Comparison of ENCODE assay signal across 28 cellular contexts in the genomic region with DNA sequence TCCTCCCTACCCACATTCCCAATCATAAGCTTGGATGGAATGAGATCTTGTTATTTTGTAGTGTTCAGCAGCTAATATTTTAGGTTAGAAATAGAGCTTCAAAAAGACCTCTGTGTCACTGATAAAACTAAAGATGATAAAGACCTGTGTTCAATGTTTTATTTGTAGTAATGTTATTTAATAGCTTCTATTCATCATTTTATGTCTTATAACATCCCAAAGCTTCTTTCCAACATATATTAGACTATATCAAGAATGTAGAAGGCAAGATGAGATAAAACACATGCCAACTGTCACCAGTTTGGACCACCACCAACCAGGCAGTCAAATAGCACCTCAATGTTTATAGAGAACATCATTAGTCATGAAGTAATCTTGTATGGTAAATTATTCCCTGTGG.
"Had no signal": no experiment of that assay in that cellular context is flagged by ENCODE, and none has a peak within 500 bp of the region (broad histone marks: within the 10 kb centered on the region; RNA-seq: fewer than 3 reads in every experiment).

No MANE protein-coding gene starts in this region.

- DNase-seq: activated CD4-positive, alpha-beta T cell treated with anti-CD3 and anti-CD28 coated beads, Interleukin-2, amount 10 ng/mL, durations not matched to agents 24 days and 14 days; activated CD4-positive, alpha-beta T cell treated with anti-CD3 and anti-CD28 coated beads, Interleukin-2, amount 50 U/mL, for 4 hours; activated CD8-positive, alpha-beta T cell treated with anti-CD3 and anti-CD28 coated beads for 36 hours; activated effector memory CD4-positive, alpha-beta T cell treated with anti-CD3 and anti-CD28 coated beads, Interleukin-2, amount 50 U/mL, for 16 hours; activated naive CD4-positive, alpha-beta T cell; activated naive CD4-positive, alpha-beta T cell treated with anti-CD3 and anti-CD28 coated beads, Interleukin-2, amount 50 U/mL, for 16 hours; activated naive CD8-positive, alpha-beta T cell treated with anti-CD3 and anti-CD28 coated beads for 36 hours; activated T-cell treated with anti-CD3 and anti-CD28 coated beads, Interleukin-2, amount 50 U/mL, for 1 hour; activated T-cell treated with anti-CD3 and anti-CD28 coated beads, Interleukin-2, amount 50 U/mL, for 72 hours; amniotic stem cell; aorta; brain microvascular endothelial cell; central memory CD4-positive, alpha-beta T cell; colonic mucosa; Kasumi-1; KG1; MM.1S; MV-4-11; NCI-H1092; NCI-H187 treated with DMSO at 0.1 percent for 48 hours; NCI-H2081 treated with DMSO at 0.1 percent for 48 hours; NCI-H2227 treated with DMSO at 0.1 percent for 48 hours; NCI-H446; NCI-H524; PC-9; SIG-M5 had no signal

- FAIRE-seq: RCC 7860, TTC549 had no signal
